29 cellular contexts compared by ENCODE assay signal in genomic region chr11:131354251-131354701, GRCh38. TPM values are rescaled to one million over a fixed set of nuclear protein-coding genes. Genes with fewer than 3 reads are reported as not detected.
DNase-seq lines count a peak whose midpoint lies in the region; ATAC-seq and TF ChIP-seq lines count a peak whose summit lies in the region.
"Had no signal": no experiment of that assay in that cellular context is flagged by ENCODE, and none has a peak within 500 bp of the region (broad histone marks: within the 10 kb centered on the region; RNA-seq: fewer than 3 reads in every experiment).

No MANE protein-coding gene starts in this region.

- no peaks in the 10 kb centered on the region for H3K79me2 ChIP-seq in GM23338 (replicated peaks; ENCODE audit: insufficient read depth)

- CTCF ChIA-PET in CD8-positive, alpha-beta T cell (lab: Charles Lee) = no interaction called here

- ATAC-seq in GM23338 (peak; percentile 70), GM18519 (IDR thresholded peaks at IDR 0.05; ENCODE audit: low FRiP score, unreplicated experiment) (no peak)
- no peak for ATAC-seq in CD8-positive, alpha-beta T cell
- ATAC-seq: body of pancreas; heart left ventricle; K562; left colon; psoas muscle; stimulated activated naive CD8-positive, alpha-beta T cell treated with anti-CD3 and anti-CD28 coated beads, Interleukin-15, amount 100 ng/mL, for 72 hours had no signal

- no peak overlapping the region for H2AFZ ChIP-seq in GM23338

- H4K20me1 ChIP-seq in GM23338 (replicated peaks; ENCODE audit: insufficient read depth) = no peaks in the 10 kb centered on the region

- H3F3A ChIP-seq in GM23338 (replicated peaks; ENCODE audit: low read depth) = no peaks in the 10 kb centered on the region

- H3K4me1 ChIP-seq in GM23338 (ENCODE audit: insufficient read depth) = peaks cover 32% of the 10 kb centered on the region
- no peaks in the 10 kb centered on the region for H3K4me1 ChIP-seq in CD8-positive, alpha-beta T cell (ENCODE audit: insufficient read depth, low read length)
- H3K4me1 ChIP-seq: body of pancreas, heart left ventricle, psoas muscle, SJCRH30, tibial nerve had no signal

- peaks cover 32% of the 10 kb centered on the region for H3K4me1 Mint-ChIP-seq in GM23338
- H3K4me1 Mint-ChIP-seq in activated T-cell treated with anti-CD3 and anti-CD28 coated beads, Interleukin-2, amount 50 U/mL, for 24 hours (ENCODE audit: low read depth) = no peaks in the 10 kb centered on the region
- H3K4me1 Mint-ChIP-seq in CD8-positive, alpha-beta T cell (ENCODE audit: low read depth) = no peaks in the 10 kb centered on the region
- H3K4me1 Mint-ChIP-seq: stimulated activated naive CD8-positive, alpha-beta T cell treated with anti-CD3 and anti-CD28 coated beads, Interleukin-15, amount 100 ng/mL, for 72 hours had no signal

- no peaks in the 10 kb centered on the region for H3K9me3 ChIP-seq in CD8-positive, alpha-beta T cell (ENCODE audit: low read length)
- H3K9me3 ChIP-seq: body of pancreas, heart left ventricle, neutrophil, psoas muscle, SJCRH30, tibial nerve had no signal

- no peaks in the 10 kb centered on the region for H3K36me3 ChIP-seq in GM23338 (ENCODE audit: insufficient read depth)
- no peaks in the 10 kb centered on the region for H3K36me3 ChIP-seq in CD8-positive, alpha-beta T cell (ENCODE audit: insufficient read depth, low read length)
- H3K36me3 ChIP-seq: heart left ventricle, neutrophil, SJCRH30, tibial nerve had no signal

- H3K9me3 Mint-ChIP-seq in GM23338 = no peaks in the 10 kb centered on the region; the same call in 2 of the 3 replicates
- H3K9me3 Mint-ChIP-seq in activated T-cell treated with anti-CD3 and anti-CD28 coated beads, Interleukin-2, amount 50 U/mL, for 24 hours = no peaks in the 10 kb centered on the region
- H3K9me3 Mint-ChIP-seq in CD8-positive, alpha-beta T cell = peaks cover 2% of the 10 kb centered on the region
- H3K9me3 Mint-ChIP-seq: CD4-positive, alpha-beta T cell had no signal

- DNase-seq in GM23338 (ENCODE audit: low spot score) (peak; percentile 38), SK-MEL-5 (ENCODE audit: low read depth, low spot score) (peak; percentile 40), foreskin melanocyte (peak; percentile 1), pons (ENCODE audit: low spot score) (peak; percentile 74)
- no peak for DNase-seq in activated T-cell treated with anti-CD3 and anti-CD28 coated beads, Interleukin-2, amount 50 U/mL, for 24 hours
- no peak for DNase-seq in activated CD8-positive, alpha-beta memory T cell treated with anti-CD3 and anti-CD28 coated beads for 24 hours
- DNase-seq in CD8-positive, alpha-beta T cell = no peak
- DNase-seq: activated CD4-positive, CD25-positive, alpha-beta regulatory T cell treated with anti-CD3 and anti-CD28 coated beads, Interleukin-2, amount 50 U/mL, for 72 hours; activated gamma-delta T cell; activated T-cell treated with anti-CD3 and anti-CD28 coated beads, Interleukin-2, amount 50 U/mL, for 1 hour; body of pancreas; CD4-positive, alpha-beta T cell; cerebellar nuclear complex; heart left ventricle; left colon; mammary epithelial cell; MM.1S; NCI-H1417; NCI-H2081; NCI-H2227 treated with DMSO at 0.1 percent for 48 hours; NCI-H748 treated with DMSO at 0.1 percent for 48 hours; psoas muscle; SJCRH30; stimulated activated naive CD8-positive, alpha-beta T cell treated with anti-CD3 and anti-CD28 coated beads, Interleukin-15, amount 100 ng/mL, for 72 hours; T-helper 1 cell had no signal

- in situ Hi-C loops in SK-MEL-5 (cut with HindIII; ENCODE audit: low pct_unique_long_range_greater_than_20kb, low sequenced_read_pairs) = no loop called here

- no peak overlapping the region for H3K4me3 Mint-ChIP-seq in GM23338
- H3K4me3 Mint-ChIP-seq in activated T-cell treated with anti-CD3 and anti-CD28 coated beads, Interleukin-2, amount 50 U/mL, for 24 hours = no peak overlapping the region
- H3K4me3 Mint-ChIP-seq in CD8-positive, alpha-beta T cell = no peak overlapping the region
- H3K4me3 Mint-ChIP-seq: CD4-positive, alpha-beta T cell; stimulated activated naive CD8-positive, alpha-beta T cell treated with anti-CD3 and anti-CD28 coated beads, Interleukin-15, amount 100 ng/mL, for 72 hours had no signal

- POLR2A ChIA-PET in CD8-positive, alpha-beta T cell (lab: Charles Lee) = no interaction called here

- 0 out of 2 replicates have a peak overlapping the region, but pooled peaks have one; percentile 1 for H3K4me2 ChIP-seq in GM23338

- H3K27me3 Mint-ChIP-seq in GM23338 (ENCODE audit: insufficient read depth, low read depth, poor library complexity) = peaks cover 2% of the 10 kb centered on the region
- no peaks in the 10 kb centered on the region for H3K27me3 Mint-ChIP-seq in activated T-cell treated with anti-CD3 and anti-CD28 coated beads, Interleukin-2, amount 50 U/mL, for 24 hours
- no peaks in the 10 kb centered on the region for H3K27me3 Mint-ChIP-seq in CD8-positive, alpha-beta T cell (ENCODE audit: low read depth)
- H3K27me3 Mint-ChIP-seq: CD4-positive, alpha-beta T cell had no signal

- H3K36me3 Mint-ChIP-seq in GM23338 (ENCODE audit: low read depth) = peaks cover 6% of the 10 kb centered on the region; the same call in 2 of the 3 replicates
- H3K36me3 Mint-ChIP-seq in activated T-cell treated with anti-CD3 and anti-CD28 coated beads, Interleukin-2, amount 50 U/mL, for 24 hours (ENCODE audit: low read depth) = no peaks in the 10 kb centered on the region
- H3K36me3 Mint-ChIP-seq in CD8-positive, alpha-beta T cell = no peaks in the 10 kb centered on the region

- no peaks in the 10 kb centered on the region for H3K27me3 ChIP-seq in GM23338 (ENCODE audit: insufficient read depth)
- no peaks in the 10 kb centered on the region for H3K27me3 ChIP-seq in CD8-positive, alpha-beta T cell (ENCODE audit: insufficient read depth, low read length)
- H3K27me3 ChIP-seq: body of pancreas, heart left ventricle, neutrophil, SJCRH30, tibial nerve had no signal

- H3K27ac Mint-ChIP-seq in GM23338 = peak overlapping the region; percentile 95
- no peak overlapping the region for H3K27ac Mint-ChIP-seq in activated T-cell treated with anti-CD3 and anti-CD28 coated beads, Interleukin-2, amount 50 U/mL, for 24 hours
- H3K27ac Mint-ChIP-seq in CD8-positive, alpha-beta T cell = no peak overlapping the region
- H3K27ac Mint-ChIP-seq: CD4-positive, alpha-beta T cell; stimulated activated naive CD8-positive, alpha-beta T cell treated with anti-CD3 and anti-CD28 coated beads, Interleukin-15, amount 100 ng/mL, for 72 hours had no signal

- intact Hi-C loops in CD8-positive, alpha-beta T cell (cut with DNase I, micrococcal nuclease) = no loop called here

- H3K4me3 ChIP-seq in GM23338 = no peak overlapping the region
- no peak overlapping the region for H3K4me3 ChIP-seq in CD8-positive, alpha-beta T cell (ENCODE audit: low read depth, low read length)
- H3K4me3 ChIP-seq: body of pancreas, heart left ventricle, K562, psoas muscle, SJCRH30, tibial nerve had no signal

- no peak overlapping the region for H3K27ac ChIP-seq in GM23338 (ENCODE audit: low read depth)
- H3K27ac ChIP-seq in CD8-positive, alpha-beta T cell (ENCODE audit: low read depth, low read length) = no peak overlapping the region
- H3K27ac ChIP-seq: body of pancreas, heart left ventricle, neutrophil, psoas muscle, SJCRH30, tibial nerve had no signal

- no peaks in the 10 kb centered on the region for H3K9me2 ChIP-seq in GM23338 (ENCODE audit: insufficient read depth)

- TF ChIP-seq CTCF in GM23338 (conservative IDR thresholded peaks at IDR 0.05; ENCODE audit: low read depth in 2 of 2) = peak in 1 of 2 experiments; percentile 24; a peak in 2 of 4 replicates
- TF ChIP-seq CTCF in CD8-positive, alpha-beta T cell (IDR thresholded peaks at IDR 0.05) = no peak

TF ChIP-seq in GM23338, 12 proteins besides CTCF, POLR2A, EP300 and RAD21:
- TF ChIP-seq NANOG (IDR thresholded peaks at IDR 0.05; ENCODE audit: borderline replicate concordance) = no peak
- no peak for TF ChIP-seq EZH2phosphoT487 (IDR thresholded peaks at IDR 0.05; ENCODE audit: unreplicated experiment)
- no peak for TF ChIP-seq REST (IDR thresholded peaks at IDR 0.05; ENCODE audit: unreplicated experiment)
- TF ChIP-seq POLR2AphosphoS5 (IDR thresholded peaks at IDR 0.05; ENCODE audit: low read depth) = no peak
- TF ChIP-seq ZNF331 (CRISPR knock-in tag; IDR thresholded peaks at IDR 0.05; ENCODE audit: low read depth) = no peak
TF ChIP-seq in GM23338: peak in this region for 0.

RNA-seq across cellular contexts. Expression of gene NTM, which starts 16.1 kb away (rescaled TPM):
- total RNA-seq in GM23338 (2014; rRNA removed; shearing (Covaris generic)) = 5.3 and 14.6 TPM in 2 replicates
- polyA plus RNA-seq in GM23338 (2016; fragmentation: Nextera tagmentation; extraction: Ambion mirVana) = 10.6 and 12.3 TPM in 2 replicates
- 0.69 and 0.95 TPM in 2 replicates for total RNA-seq in SK-MEL-5 (2014; rRNA removed; shearing (Covaris generic))
- polyA plus RNA-seq in SK-MEL-5 (2015; cell fraction: cytosol; rRNA removed) = 1.2 and 3.0 TPM in 2 replicates
- 5.3 and 5.4 TPM in 2 replicates for polyA plus RNA-seq in SK-MEL-5 (2015; cell fraction: nucleus; rRNA removed)
- not detected for total RNA-seq in CD8-positive, alpha-beta T cell
- total RNA-seq: CD4-positive, alpha-beta T cell; K562; SJCRH30 had no signal
- polyA plus RNA-seq: K562 had no signal

Comparison
In these comparisons a context has a peak if more than half of its experiments do, and no peak if none do; other contexts are left out.
1. DNase-seq: peak in GM23338 (single experiment), SK-MEL-5 (single experiment), foreskin melanocyte (single experiment) and pons (single experiment); none in activated T-cell treated with anti-CD3 and anti-CD28 coated beads, Interleukin-2, amount 50 U/mL, for 24 hours (single experiment), activated CD8-positive, alpha-beta memory T cell treated with anti-CD3 and anti-CD28 coated beads for 24 hours (single experiment) and CD8-positive, alpha-beta T cell (0 of 7).